ENCODE assay signal across 1 cellular context in the genomic region with DNA sequence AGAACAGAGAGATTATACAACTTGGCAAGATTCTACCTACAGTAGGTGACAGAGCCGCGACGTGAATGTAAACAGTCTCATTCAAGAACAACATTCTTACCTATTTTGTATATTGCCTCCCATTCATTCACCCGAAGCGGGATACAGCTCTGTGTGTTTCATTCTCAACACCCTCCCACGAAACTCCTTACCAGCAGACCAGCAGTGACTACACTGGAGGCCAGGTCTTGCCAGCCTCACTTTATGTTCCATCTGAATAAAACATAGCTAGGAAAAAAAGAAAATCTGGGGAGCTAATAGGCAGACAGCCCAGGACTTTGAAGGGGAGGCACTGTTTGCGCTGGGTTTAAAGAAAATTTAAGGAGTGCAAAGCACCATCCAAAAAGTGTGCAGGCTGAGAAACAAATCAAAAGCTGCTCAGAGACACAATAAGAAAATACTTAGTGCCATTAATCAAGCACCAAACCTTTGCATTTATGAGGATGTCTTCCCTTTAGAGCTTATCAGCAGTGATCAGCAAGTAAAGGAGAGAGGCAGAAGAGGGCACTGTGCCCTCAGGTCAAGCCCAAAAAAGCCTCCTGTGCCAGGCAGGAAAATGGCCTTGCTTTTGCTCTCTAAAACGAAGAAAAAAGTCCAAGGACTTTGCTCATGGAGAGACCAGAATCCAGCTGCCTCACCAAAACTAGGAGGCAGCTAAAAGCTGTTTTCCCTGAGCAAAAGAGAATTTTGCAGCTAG.
TF ChIP-seq lines count a peak whose summit lies in the region.

No MANE protein-coding gene starts in this region.

TF ChIP-seq in SK-N-SH, 30 proteins besides CTCF, POLR2A, EP300 and RAD21 (continued from another document):
- TF ChIP-seq REST (IDR thresholded peaks at IDR 0.05; ENCODE audit: low read depth, low read length) (no peak), RCOR1 (IDR thresholded peaks at IDR 0.05; ENCODE audit: low read length) (no peak), TEAD4 (IDR thresholded peaks at IDR 0.05; ENCODE audit: borderline replicate concordance, insufficient read depth) (no peak), NFIC (IDR thresholded peaks at IDR 0.05; ENCODE audit: borderline replicate concordance) (no peak), YY1 (IDR thresholded peaks at IDR 0.05; ENCODE audit: low read depth) (0 out of 2 replicates have a peak, but pooled peaks have one; percentile 29), SIN3A (IDR thresholded peaks at IDR 0.05; ENCODE audit: borderline replicate concordance, low read depth, low read length) (no peak), ELF1 (IDR thresholded peaks at IDR 0.05) (no peak), GATA2 (CRISPR knock-in tag; IDR thresholded peaks at IDR 0.05) (0 out of 2 replicates have a peak, but pooled peaks have one; percentile 8)
- TF ChIP-seq, protein P1, sequence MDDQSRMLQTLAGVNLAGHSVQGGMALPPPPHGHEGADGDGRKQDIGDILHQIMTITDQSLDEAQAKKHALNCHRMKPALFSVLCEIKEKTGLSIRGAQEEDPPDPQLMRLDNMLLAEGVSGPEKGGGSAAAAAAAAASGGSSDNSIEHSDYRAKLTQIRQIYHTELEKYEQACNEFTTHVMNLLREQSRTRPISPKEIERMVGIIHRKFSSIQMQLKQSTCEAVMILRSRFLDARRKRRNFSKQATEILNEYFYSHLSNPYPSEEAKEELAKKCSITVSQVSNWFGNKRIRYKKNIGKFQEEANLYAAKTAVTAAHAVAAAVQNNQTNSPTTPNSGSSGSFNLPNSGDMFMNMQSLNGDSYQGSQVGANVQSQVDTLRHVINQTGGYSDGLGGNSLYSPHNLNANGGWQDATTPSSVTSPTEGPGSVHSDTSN (IDR thresholded peaks at IDR 0.05) = no peak
- TF ChIP-seq, protein P2, sequence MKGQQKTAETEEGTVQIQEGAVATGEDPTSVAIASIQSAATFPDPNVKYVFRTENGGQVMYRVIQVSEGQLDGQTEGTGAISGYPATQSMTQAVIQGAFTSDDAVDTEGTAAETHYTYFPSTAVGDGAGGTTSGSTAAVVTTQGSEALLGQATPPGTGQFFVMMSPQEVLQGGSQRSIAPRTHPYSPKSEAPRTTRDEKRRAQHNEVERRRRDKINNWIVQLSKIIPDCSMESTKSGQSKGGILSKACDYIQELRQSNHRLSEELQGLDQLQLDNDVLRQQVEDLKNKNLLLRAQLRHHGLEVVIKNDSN (IDR thresholded peaks at IDR 0.05; ENCODE audit: borderline replicate concordance, low read depth) = no peak
